In genomic region chr12:120242275-120242799, GRCh38 we compare ENCODE assay signal across 1 cellular context.
TF ChIP-seq lines count a peak whose summit lies in the region.

No MANE protein-coding gene starts in this region.

TF ChIP-seq in K562, 482 proteins besides CTCF, POLR2A, EP300 and RAD21 (continued from another document and continues in another):
- TF ChIP-seq POLR3A (IDR thresholded peaks at IDR 0.05; ENCODE audit: borderline replicate concordance, extremely low read depth, insufficient read depth, insufficient read length) (peak; percentile 38), CBX1 (IDR thresholded peaks at IDR 0.05; ENCODE audit: low read depth) (0 out of 2 replicates have a peak, but pooled peaks have one; percentile 24), HMG20B (CRISPR knock-in tag; IDR thresholded peaks at IDR 0.05) (no peak), GTF2E2 (tag; IDR thresholded peaks at IDR 0.05) (no peak), MTA1 (IDR thresholded peaks at IDR 0.05; ENCODE audit: borderline replicate concordance) (0 out of 2 replicates have a peak, but pooled peaks have one; percentile 70), PURB (CRISPR knock-in tag; IDR thresholded peaks at IDR 0.05; ENCODE audit: low read depth) (no peak), RBM25 (IDR thresholded peaks at IDR 0.05; ENCODE audit: low read depth, low read length, severe bottlenecking) (no peak), HMG20A (CRISPR knock-in tag; conservative IDR thresholded peaks at IDR 0.05) (0 out of 2 replicates have a peak, but pooled peaks have one; percentile 87), LEF1 (IDR thresholded peaks at IDR 0.05) (peak; percentile 84), ZKSCAN3 (CRISPR knock-in tag; IDR thresholded peaks at IDR 0.05) (no peak), MECOM (CRISPR knock-in tag; IDR thresholded peaks at IDR 0.05) (peak; percentile 82), ZBTB8A (IDR thresholded peaks at IDR 0.05; ENCODE audit: partially characterized antibody) (no peak), ESRRB (CRISPR knock-in tag; IDR thresholded peaks at IDR 0.05; ENCODE audit: borderline replicate concordance) (no peak), NR2C1 (IDR thresholded peaks at IDR 0.05) (peak; percentile 81), NR2C1 (tag; IDR thresholded peaks at IDR 0.05) (peak; percentile 89), TAF9B (IDR thresholded peaks at IDR 0.05; ENCODE audit: partially characterized antibody) (no peak), ZBTB5 (IDR thresholded peaks at IDR 0.05) (0 out of 2 replicates have a peak, but pooled peaks have one; percentile 28), ATF1 (CRISPR knock-in tag; IDR thresholded peaks at IDR 0.05) (no peak), ATF1 (tag; IDR thresholded peaks at IDR 0.05) (peak; percentile 45; the same call in 1 of the 2 replicates), ZFP36 (IDR thresholded peaks at IDR 0.05; ENCODE audit: low read depth, low read length, partially characterized antibody) (peak; percentile 29), CCNT2 (IDR thresholded peaks at IDR 0.05; ENCODE audit: borderline replicate concordance, extremely low read depth, insufficient read length, low read depth, low read length) (peak; percentile 88), CBFA2T2 (conservative IDR thresholded peaks at IDR 0.05) (peak; percentile 98), LCOR (CRISPR knock-in tag; IDR thresholded peaks at IDR 0.05) (peak; percentile 95), SPI1 (IDR thresholded peaks at IDR 0.05; ENCODE audit: borderline replicate concordance, low read depth, low read length) (no peak), ZNF699 (CRISPR knock-in tag; IDR thresholded peaks at IDR 0.05; ENCODE audit: insufficient replicate concordance) (no peak), ZEB2 (IDR thresholded peaks at IDR 0.05) (peak; percentile 71), TRIM25 (IDR thresholded peaks at IDR 0.05; ENCODE audit: borderline replicate concordance) (no peak), E2F8 (IDR thresholded peaks at IDR 0.05; ENCODE audit: low read depth, partially characterized antibody) (peak; percentile 55), STAT5B (CRISPR knock-in tag; IDR thresholded peaks at IDR 0.05) (no peak), MYNN (IDR thresholded peaks at IDR 0.05) (peak; percentile 93), MYNN (CRISPR knock-in tag; IDR thresholded peaks at IDR 0.05) (no peak), FOXA1 (IDR thresholded peaks at IDR 0.05; ENCODE audit: borderline replicate concordance) (no peak), ZNF668 (CRISPR knock-in tag; IDR thresholded peaks at IDR 0.05) (no peak), SMARCE1 (IDR thresholded peaks at IDR 0.05) (peak; percentile 87), ZNF12 (CRISPR knock-in tag; IDR thresholded peaks at IDR 0.05) (no peak), TCF7 (IDR thresholded peaks at IDR 0.05; ENCODE audit: borderline replicate concordance) (peak; percentile 24; the same call in 1 of the 2 replicates), GTF2F1 (IDR thresholded peaks at IDR 0.05; ENCODE audit: low read depth, low read length) (no peak)
- TF ChIP-seq, protein P1, sequence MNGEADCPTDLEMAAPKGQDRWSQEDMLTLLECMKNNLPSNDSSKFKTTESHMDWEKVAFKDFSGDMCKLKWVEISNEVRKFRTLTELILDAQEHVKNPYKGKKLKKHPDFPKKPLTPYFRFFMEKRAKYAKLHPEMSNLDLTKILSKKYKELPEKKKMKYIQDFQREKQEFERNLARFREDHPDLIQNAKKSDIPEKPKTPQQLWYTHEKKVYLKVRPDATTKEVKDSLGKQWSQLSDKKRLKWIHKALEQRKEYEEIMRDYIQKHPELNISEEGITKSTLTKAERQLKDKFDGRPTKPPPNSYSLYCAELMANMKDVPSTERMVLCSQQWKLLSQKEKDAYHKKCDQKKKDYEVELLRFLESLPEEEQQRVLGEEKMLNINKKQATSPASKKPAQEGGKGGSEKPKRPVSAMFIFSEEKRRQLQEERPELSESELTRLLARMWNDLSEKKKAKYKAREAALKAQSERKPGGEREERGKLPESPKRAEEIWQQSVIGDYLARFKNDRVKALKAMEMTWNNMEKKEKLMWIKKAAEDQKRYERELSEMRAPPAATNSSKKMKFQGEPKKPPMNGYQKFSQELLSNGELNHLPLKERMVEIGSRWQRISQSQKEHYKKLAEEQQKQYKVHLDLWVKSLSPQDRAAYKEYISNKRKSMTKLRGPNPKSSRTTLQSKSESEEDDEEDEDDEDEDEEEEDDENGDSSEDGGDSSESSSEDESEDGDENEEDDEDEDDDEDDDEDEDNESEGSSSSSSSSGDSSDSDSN (IDR thresholded peaks at IDR 0.05; ENCODE audit: borderline replicate concordance in 1 of 2, low read depth in 2 of 2, low read length in 2 of 2): peak; percentile 27 to 73; a peak in 2 of 4 replicates
- TF ChIP-seq, protein P2, sequence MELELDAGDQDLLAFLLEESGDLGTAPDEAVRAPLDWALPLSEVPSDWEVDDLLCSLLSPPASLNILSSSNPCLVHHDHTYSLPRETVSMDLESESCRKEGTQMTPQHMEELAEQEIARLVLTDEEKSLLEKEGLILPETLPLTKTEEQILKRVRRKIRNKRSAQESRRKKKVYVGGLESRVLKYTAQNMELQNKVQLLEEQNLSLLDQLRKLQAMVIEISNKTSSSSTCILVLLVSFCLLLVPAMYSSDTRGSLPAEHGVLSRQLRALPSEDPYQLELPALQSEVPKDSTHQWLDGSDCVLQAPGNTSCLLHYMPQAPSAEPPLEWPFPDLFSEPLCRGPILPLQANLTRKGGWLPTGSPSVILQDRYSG (tag; conservative IDR thresholded peaks at IDR 0.05; ENCODE audit: low read depth): peak; percentile 70
- TF ChIP-seq, protein P3, sequence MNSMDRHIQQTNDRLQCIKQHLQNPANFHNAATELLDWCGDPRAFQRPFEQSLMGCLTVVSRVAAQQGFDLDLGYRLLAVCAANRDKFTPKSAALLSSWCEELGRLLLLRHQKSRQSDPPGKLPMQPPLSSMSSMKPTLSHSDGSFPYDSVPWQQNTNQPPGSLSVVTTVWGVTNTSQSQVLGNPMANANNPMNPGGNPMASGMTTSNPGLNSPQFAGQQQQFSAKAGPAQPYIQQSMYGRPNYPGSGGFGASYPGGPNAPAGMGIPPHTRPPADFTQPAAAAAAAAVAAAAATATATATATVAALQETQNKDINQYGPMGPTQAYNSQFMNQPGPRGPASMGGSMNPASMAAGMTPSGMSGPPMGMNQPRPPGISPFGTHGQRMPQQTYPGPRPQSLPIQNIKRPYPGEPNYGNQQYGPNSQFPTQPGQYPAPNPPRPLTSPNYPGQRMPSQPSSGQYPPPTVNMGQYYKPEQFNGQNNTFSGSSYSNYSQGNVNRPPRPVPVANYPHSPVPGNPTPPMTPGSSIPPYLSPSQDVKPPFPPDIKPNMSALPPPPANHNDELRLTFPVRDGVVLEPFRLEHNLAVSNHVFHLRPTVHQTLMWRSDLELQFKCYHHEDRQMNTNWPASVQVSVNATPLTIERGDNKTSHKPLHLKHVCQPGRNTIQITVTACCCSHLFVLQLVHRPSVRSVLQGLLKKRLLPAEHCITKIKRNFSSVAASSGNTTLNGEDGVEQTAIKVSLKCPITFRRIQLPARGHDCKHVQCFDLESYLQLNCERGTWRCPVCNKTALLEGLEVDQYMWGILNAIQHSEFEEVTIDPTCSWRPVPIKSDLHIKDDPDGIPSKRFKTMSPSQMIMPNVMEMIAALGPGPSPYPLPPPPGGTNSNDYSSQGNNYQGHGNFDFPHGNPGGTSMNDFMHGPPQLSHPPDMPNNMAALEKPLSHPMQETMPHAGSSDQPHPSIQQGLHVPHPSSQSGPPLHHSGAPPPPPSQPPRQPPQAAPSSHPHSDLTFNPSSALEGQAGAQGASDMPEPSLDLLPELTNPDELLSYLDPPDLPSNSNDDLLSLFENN (IDR thresholded peaks at IDR 0.05; ENCODE audit: low read depth in 2 of 2, low read length in 2 of 2): peak in 1 of 2 experiments; percentile 87; a peak in 2 of 4 replicates
- TF ChIP-seq, protein P4, sequence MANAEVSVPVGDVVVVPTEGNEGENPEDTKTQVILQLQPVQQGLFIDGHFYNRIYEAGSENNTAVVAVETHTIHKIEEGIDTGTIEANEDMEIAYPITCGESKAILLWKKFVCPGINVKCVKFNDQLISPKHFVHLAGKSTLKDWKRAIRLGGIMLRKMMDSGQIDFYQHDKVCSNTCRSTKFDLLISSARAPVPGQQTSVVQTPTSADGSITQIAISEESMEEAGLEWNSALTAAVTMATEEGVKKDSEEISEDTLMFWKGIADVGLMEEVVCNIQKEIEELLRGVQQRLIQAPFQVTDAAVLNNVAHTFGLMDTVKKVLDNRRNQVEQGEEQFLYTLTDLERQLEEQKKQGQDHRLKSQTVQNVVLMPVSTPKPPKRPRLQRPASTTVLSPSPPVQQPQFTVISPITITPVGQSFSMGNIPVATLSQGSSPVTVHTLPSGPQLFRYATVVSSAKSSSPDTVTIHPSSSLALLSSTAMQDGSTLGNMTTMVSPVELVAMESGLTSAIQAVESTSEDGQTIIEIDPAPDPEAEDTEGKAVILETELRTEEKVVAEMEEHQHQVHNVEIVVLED (CRISPR knock-in tag; IDR thresholded peaks at IDR 0.05): no peak
- TF ChIP-seq, protein P5, sequence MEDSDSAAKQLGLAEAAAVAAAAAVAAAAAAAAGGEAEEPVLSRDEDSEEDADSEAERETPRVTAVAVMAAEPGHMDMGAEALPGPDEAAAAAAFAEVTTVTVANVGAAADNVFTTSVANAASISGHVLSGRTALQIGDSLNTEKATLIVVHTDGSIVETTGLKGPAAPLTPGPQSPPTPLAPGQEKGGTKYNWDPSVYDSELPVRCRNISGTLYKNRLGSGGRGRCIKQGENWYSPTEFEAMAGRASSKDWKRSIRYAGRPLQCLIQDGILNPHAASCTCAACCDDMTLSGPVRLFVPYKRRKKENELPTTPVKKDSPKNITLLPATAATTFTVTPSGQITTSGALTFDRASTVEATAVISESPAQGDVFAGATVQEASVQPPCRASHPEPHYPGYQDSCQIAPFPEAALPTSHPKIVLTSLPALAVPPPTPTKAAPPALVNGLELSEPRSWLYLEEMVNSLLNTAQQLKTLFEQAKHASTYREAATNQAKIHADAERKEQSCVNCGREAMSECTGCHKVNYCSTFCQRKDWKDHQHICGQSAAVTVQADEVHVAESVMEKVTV (CRISPR knock-in tag; IDR thresholded peaks at IDR 0.05): no peak
- TF ChIP-seq, protein P6, sequence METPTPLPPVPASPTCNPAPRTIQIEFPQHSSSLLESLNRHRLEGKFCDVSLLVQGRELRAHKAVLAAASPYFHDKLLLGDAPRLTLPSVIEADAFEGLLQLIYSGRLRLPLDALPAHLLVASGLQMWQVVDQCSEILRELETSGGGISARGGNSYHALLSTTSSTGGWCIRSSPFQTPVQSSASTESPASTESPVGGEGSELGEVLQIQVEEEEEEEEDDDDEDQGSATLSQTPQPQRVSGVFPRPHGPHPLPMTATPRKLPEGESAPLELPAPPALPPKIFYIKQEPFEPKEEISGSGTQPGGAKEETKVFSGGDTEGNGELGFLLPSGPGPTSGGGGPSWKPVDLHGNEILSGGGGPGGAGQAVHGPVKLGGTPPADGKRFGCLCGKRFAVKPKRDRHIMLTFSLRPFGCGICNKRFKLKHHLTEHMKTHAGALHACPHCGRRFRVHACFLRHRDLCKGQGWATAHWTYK (CRISPR knock-in tag; IDR thresholded peaks at IDR 0.05): peak; percentile 92
- TF ChIP-seq, protein P7, sequence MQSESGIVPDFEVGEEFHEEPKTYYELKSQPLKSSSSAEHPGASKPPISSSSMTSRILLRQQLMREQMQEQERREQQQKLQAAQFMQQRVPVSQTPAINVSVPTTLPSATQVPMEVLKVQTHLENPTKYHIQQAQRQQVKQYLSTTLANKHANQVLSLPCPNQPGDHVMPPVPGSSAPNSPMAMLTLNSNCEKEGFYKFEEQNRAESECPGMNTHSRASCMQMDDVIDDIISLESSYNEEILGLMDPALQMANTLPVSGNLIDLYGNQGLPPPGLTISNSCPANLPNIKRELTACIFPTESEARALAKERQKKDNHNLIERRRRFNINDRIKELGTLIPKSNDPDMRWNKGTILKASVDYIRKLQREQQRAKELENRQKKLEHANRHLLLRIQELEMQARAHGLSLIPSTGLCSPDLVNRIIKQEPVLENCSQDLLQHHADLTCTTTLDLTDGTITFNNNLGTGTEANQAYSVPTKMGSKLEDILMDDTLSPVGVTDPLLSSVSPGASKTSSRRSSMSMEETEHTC (IDR thresholded peaks at IDR 0.05): peak; percentile 92
